Comparison of ENCODE assay signal across 8 cellular contexts in the genomic region with DNA sequence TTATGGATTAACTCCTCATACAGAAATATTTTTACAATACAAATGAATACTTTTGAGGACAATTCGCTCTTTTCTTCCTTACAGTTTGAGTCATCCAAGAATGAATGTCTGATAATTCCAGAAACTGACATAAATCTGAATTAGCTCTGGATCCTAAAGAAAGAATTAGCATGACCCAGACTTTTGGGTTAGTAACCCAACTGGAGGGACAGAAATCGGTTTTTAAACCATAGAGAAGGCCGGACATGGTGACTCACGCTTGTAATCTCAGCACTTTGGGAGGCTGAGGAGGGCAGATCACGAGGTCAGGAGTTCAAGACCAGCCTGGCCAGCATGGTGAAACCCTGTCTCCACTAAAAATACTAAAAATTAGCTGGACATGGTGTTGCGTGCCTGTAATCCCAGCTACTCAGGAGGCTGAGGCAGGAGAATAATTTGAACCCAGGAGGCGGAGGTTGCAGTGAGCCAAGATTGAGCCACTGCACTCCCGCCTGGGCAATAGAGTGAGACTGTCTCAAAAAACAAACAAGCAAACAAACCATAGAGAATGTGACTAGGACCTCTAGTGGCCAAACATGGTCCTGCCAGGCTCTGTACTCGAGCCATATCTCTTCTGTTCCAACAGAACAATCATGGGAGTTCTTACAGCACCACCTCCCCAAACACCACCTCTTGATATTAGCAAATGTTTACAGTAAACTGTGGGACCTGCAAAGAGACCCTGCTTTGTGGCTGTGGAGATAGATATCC. TPM values are rescaled to one million over a fixed set of nuclear protein-coding genes. Genes with fewer than 3 reads are reported as not detected.
A peak's percentile ranks its signal among the peaks of the same experiment; 100 is the strongest.
DNase-seq lines count a peak whose midpoint lies in the region; ATAC-seq and TF ChIP-seq lines count a peak whose summit lies in the region.

No MANE protein-coding gene starts in this region.

- BruUV-seq in IMR-90 (replicated peaks; lab: Mats Ljungman, UMichigan): no TSS peak

- DNase-seq in NCI-H82 (lab: John Stamatoyannopoulos, UW): peak; percentile 15
- DNase-seq in NCI-H82 treated with DMSO at 0.1 percent for 48 hours (lab: John Stamatoyannopoulos, UW; ENCODE audit: unreplicated experiment): no peak
- DNase-seq in IMR-90: no peak
- peak; percentile 20 to 46 for DNase-seq in dermis microvascular lymphatic vessel endothelial cell (ENCODE audit: low read depth in 2 of 2)
- DNase-seq in tibial artery: no peak
- no peak for DNase-seq in putamen (ENCODE audit: low spot score)
- no peak for DNase-seq in stimulated activated naive CD4-positive, alpha-beta T cell treated with Interleukin-2 at 50 U/mL for 16 hours (lab: John Stamatoyannopoulos, UW)

- H3K14ac ChIP-seq in IMR-90 (replicated peaks; ENCODE audit: low read depth, low read length): no peak overlapping the region

- peaks cover 8 to 27% of the 10 kb centered on the region in 2 experiments; a peak in 3 of 4 replicates for H3K79me1 ChIP-seq in IMR-90 (ENCODE audit: low read depth in 1 of 2, low read length in 2 of 2)

- H4K20me1 ChIP-seq in IMR-90 (ENCODE audit: insufficient read depth, low read length): no peaks in the 10 kb centered on the region

- POLR2A ChIA-PET in IMR-90 (lab: Charles Lee; ENCODE audit: unreplicated experiment): no interaction called here

- no peak overlapping the region for H3K4me2 ChIP-seq in IMR-90 (ENCODE audit: low read depth, low read length)

- TF ChIP-seq CTCF in IMR-90 (conservative IDR thresholded peaks at IDR 0.05; ENCODE audit: low read depth, low read length) (0 out of 2 replicates have a peak, but pooled peaks have one; percentile 17), tibial artery (IDR thresholded peaks at IDR 0.05) (peak in 1 of 2 experiments; percentile 21)

- H2BK5ac ChIP-seq in IMR-90 (ENCODE audit: low read depth, low read length, poor library complexity, severe bottlenecking): no peak overlapping the region

- H3K9ac ChIP-seq in IMR-90 (ENCODE audit: low read depth, low read length): no peak overlapping the region

- CTCF ChIA-PET in IMR-90 (lab: Yijun Ruan, JAX): interaction anchor here (2.0 kb wide), 1 partner anchor 44 kb away, joined by 8 read pairs; a partner anchor contains a TSS

- H3K36me3 ChIP-seq in IMR-90 (ENCODE audit: control insufficient read depth, insufficient read depth, low read length) (peaks cover 8% of the 10 kb centered on the region), tibial artery (peaks cover 0 to 5% (median 0%) of the 10 kb centered on the region in 3 donors)

- in situ Hi-C loops in IMR-90 (cut with MboI; ENCODE audit: low sequenced_read_pairs): no loop called here

- no peak overlapping the region for H2AFZ ChIP-seq in IMR-90 (replicated peaks; ENCODE audit: low read length, poor library complexity)

- H3K9me3 ChIP-seq in IMR-90 (ENCODE audit: control insufficient read depth, insufficient read depth, low read length) (no peaks in the 10 kb centered on the region), tibial artery (no peaks in the 10 kb centered on the region)

- no peak overlapping the region for H2BK120ac ChIP-seq in IMR-90 (ENCODE audit: low read depth, low read length)

- no peak overlapping the region for H4K91ac ChIP-seq in IMR-90 (ENCODE audit: insufficient read depth, low read depth, low read length)

- 95% methylated on average over 4 of the region's 9 CpGs; no CpG with 5 or more reads in 1 of the 2 experiments for WGBS in IMR-90 (ENCODE audit: extremely low coverage in 2 of 2, insufficient read length in 1 of 2), 2 experiments

- no peak for TF ChIP-seq POLR2A in IMR-90 (IDR thresholded peaks at IDR 0.05; ENCODE audit: low read depth, low read length)

- no peak overlapping the region for H3K4me3 ChIP-seq in IMR-90 (ENCODE audit: insufficient read depth, low read depth, low read length)
- H3K4me3 ChIP-seq in tibial artery: no peak overlapping the region

- ATAC-seq in IMR-90 (ENCODE audit: low read depth) (no peak), HG03175 (IDR thresholded peaks at IDR 0.05; ENCODE audit: unreplicated experiment) (no peak)

- no peak overlapping the region for H3K23ac ChIP-seq in IMR-90 (ENCODE audit: low read depth, low read length)

- intact Hi-C loops in IMR-90 (cut with micrococcal nuclease) (no loop called here), tibial artery (cut with DNase I; ENCODE audit: low total_unique reads) (no loop called here)

- no peak overlapping the region for H4K5ac ChIP-seq in IMR-90 (ENCODE audit: low read depth, low read length)

- dilution Hi-C loops in IMR-90 (cut with HindIII; ENCODE audit: low sequenced_read_pairs, unreplicated experiment): no loop called here

- H2BK15ac ChIP-seq in IMR-90 (ENCODE audit: low read depth, low read length): no peak overlapping the region; the same call in 2 of the 3 replicates

- H3K18ac ChIP-seq in IMR-90 (ENCODE audit: low read depth, low read length): peak overlapping the region; percentile 32; the same call in 1 of the 2 replicates

- TF ChIP-seq RAD21 in IMR-90 (IDR thresholded peaks at IDR 0.05; ENCODE audit: low read length): no peak

- H3K27ac ChIP-seq in IMR-90 (ENCODE audit: insufficient read depth, low read length): no peak overlapping the region
- peak overlapping the region; percentile 58 to 64 for H3K27ac ChIP-seq in tibial artery

- H3K56ac ChIP-seq in IMR-90 (ENCODE audit: extremely low read depth, insufficient read depth, low read length): no peak overlapping the region

- no peak overlapping the region for H3K4ac ChIP-seq in IMR-90 (ENCODE audit: low read depth, low read length)

- no peak overlapping the region for H2AK5ac ChIP-seq in IMR-90 (ENCODE audit: low read depth, low read length)

- H2BK20ac ChIP-seq in IMR-90 (ENCODE audit: low read depth, low read length): 0 out of 2 replicates have a peak overlapping the region, but pooled peaks have one; percentile 34

- peaks cover 21% of the 10 kb centered on the region for H3K4me1 ChIP-seq in IMR-90 (ENCODE audit: control insufficient read depth, insufficient read depth, low read length)
- H3K4me1 ChIP-seq in tibial artery: peaks cover 0 to 52% (median 22%) of the 10 kb centered on the region in 4 donors

- H2AK9ac ChIP-seq in IMR-90 (replicated peaks; ENCODE audit: low read depth, low read length, poor library complexity): no peak overlapping the region

- no peak overlapping the region for H4K8ac ChIP-seq in IMR-90 (ENCODE audit: low read depth in 2 of 2, low read length in 2 of 2)

- H3K27me3 ChIP-seq in IMR-90 (ENCODE audit: control insufficient read depth, insufficient read depth, low read length): no peaks in the 10 kb centered on the region
- no peaks in the 10 kb centered on the region for H3K27me3 ChIP-seq in tibial artery

- H3K9me1 ChIP-seq in IMR-90 (ENCODE audit: insufficient read depth, low read length): peaks cover 9% of the 10 kb centered on the region; the same call in 1 of the 2 replicates

TF ChIP-seq in IMR-90, 13 proteins besides CTCF, POLR2A, EP300 and RAD21:
- no peak for TF ChIP-seq CEBPB (IDR thresholded peaks at IDR 0.05; ENCODE audit: low read depth, low read length)
- no peak for TF ChIP-seq SMC3 (IDR thresholded peaks at IDR 0.05; ENCODE audit: low read depth, low read length)
- TF ChIP-seq, protein P1, sequence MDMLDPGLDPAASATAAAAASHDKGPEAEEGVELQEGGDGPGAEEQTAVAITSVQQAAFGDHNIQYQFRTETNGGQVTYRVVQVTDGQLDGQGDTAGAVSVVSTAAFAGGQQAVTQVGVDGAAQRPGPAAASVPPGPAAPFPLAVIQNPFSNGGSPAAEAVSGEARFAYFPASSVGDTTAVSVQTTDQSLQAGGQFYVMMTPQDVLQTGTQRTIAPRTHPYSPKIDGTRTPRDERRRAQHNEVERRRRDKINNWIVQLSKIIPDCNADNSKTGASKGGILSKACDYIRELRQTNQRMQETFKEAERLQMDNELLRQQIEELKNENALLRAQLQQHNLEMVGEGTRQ (IDR thresholded peaks at IDR 0.05; ENCODE audit: low read depth, low read length): no peak
- no peak for TF ChIP-seq CHD1 (IDR thresholded peaks at IDR 0.05; ENCODE audit: low read depth, low read length)

RNA-seq across cellular contexts. Expression of a gene that starts 44.8 kb away (rescaled TPM):
- total RNA-seq in IMR-90 (2012; rRNA removed) (6.1 and 7.2 TPM in 2 replicates), dermis microvascular lymphatic vessel endothelial cell (2.5 and 2.6 TPM in 2 replicates)
- polyA plus RNA-seq in IMR-90 (2012; rRNA removed): 8.7 and 10.6 TPM in 2 replicates
- 8.5 and 11.1 TPM in 2 replicates for polyA plus RNA-seq in IMR-90 (2012; cell fraction: cytosol; rRNA removed)
- polyA plus RNA-seq in IMR-90 (2012; cell fraction: nucleus; rRNA removed; ENCODE audit: low replicate concordance): 9.1 and 21.8 TPM in 2 replicates

Comparison
In these comparisons a context has a peak if more than half of its experiments do, and no peak if none do; other contexts are left out.
1. DNase-seq: peak in NCI-H82 (single experiment) and dermis microvascular lymphatic vessel endothelial cell (2 of 2); none in NCI-H82 treated with DMSO at 0.1 percent for 48 hours (single experiment), IMR-90 (single experiment), tibial artery (0 of 2), putamen (single experiment) and stimulated activated naive CD4-positive, alpha-beta T cell treated with Interleukin-2 at 50 U/mL for 16 hours (single experiment).